In genomic region chr2:197934926-197935274, GRCh38 we compare ENCODE assay signal across 1 cellular context.
TF ChIP-seq lines count a peak whose summit lies in the region.

No MANE protein-coding gene starts in this region.

TF ChIP-seq in K562, 482 proteins besides CTCF, POLR2A, EP300 and RAD21 (continued from another document):
- TF ChIP-seq ARID3A (IDR thresholded peaks at IDR 0.05; ENCODE audit: borderline replicate concordance, low read depth, low read length) (0 out of 2 replicates have a peak, but pooled peaks have one; percentile 16), HOMEZ (CRISPR knock-in tag; IDR thresholded peaks at IDR 0.05) (no peak), ZNF316 (IDR thresholded peaks at IDR 0.05) (0 out of 2 replicates have a peak, but pooled peaks have one; percentile 7), MLLT1 (IDR thresholded peaks at IDR 0.05) (peak in 1 of 2 experiments; percentile 74; a peak in 2 of 4 replicates), ESRRA (IDR thresholded peaks at IDR 0.05; ENCODE audit: borderline replicate concordance, low read depth) (peak; percentile 32; the same call in 1 of the 2 replicates), AFF1 (IDR thresholded peaks at IDR 0.05; ENCODE audit: low read depth in 1 of 2, partially characterized antibody in 2 of 2) (peak in 1 of 2 experiments; percentile 98), KAT8 (IDR thresholded peaks at IDR 0.05; ENCODE audit: low read depth) (no peak), ZNF431 (CRISPR knock-in tag; IDR thresholded peaks at IDR 0.05) (no peak), MEIS2 (IDR thresholded peaks at IDR 0.05; ENCODE audit: partially characterized antibody) (peak; percentile 43)
